10 cellular contexts compared by ENCODE assay signal in the genomic region with DNA sequence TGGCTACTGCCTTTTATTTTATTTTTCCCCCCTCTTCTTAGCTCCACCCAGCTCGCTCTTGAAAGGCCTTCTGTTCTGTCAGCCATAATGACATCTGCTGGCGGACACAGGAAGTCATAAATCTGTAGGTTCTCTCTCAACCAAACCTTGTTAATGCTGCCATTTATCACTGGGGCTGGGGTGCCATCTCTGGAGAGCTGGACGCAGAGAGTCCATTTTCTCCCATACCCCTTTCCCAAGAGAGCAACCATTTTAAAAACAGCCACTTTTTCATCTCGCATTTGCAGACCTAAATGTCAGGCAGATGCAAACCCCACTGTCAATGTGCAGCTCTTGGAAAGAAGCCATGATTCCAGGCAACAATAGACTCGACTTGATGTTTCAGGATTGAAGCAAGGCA.
DNase-seq lines count a peak whose midpoint lies in the region; ATAC-seq and TF ChIP-seq lines count a peak whose summit lies in the region.
"Had no signal": no experiment of that assay in that cellular context is flagged by ENCODE, and none has a peak within 500 bp of the region (broad histone marks: within the 10 kb centered on the region; RNA-seq: fewer than 3 reads in every experiment).

No MANE protein-coding gene starts in this region.

- no peak overlapping the region for H3K4me3 ChIP-seq in GM12864 (ENCODE audit: low read depth, low read length)
- H3K4me3 ChIP-seq: transverse colon had no signal

- peak; percentile 2 for TF ChIP-seq CTCF in GM12864 (IDR thresholded peaks at IDR 0.05; ENCODE audit: low read depth, low read length, missing control alignments)

- DNase-seq in GM12864 (ENCODE audit: low read depth) (no peak), NCI-H187 treated with DMSO at 0.1 percent for 48 hours (lab: John Stamatoyannopoulos, UW) (peak; percentile 83), SHP77 (lab: John Stamatoyannopoulos, UW) (peak; percentile 95 to 96), islet precursor cell (peak; percentile 63), putamen (ENCODE audit: low spot score) (no peak)
- DNase-seq: activated B cell treated with CpG ODN at 0.5 μM for 24 hours, transverse colon had no signal

- no peak for ATAC-seq in GM18873 (IDR thresholded peaks at IDR 0.05; ENCODE audit: low FRiP score, unreplicated experiment)
- ATAC-seq in HG02678 (IDR thresholded peaks at IDR 0.05; ENCODE audit: unreplicated experiment) = no peak
- no peak for ATAC-seq in HG02610 (IDR thresholded peaks at IDR 0.05; ENCODE audit: unreplicated experiment)

Comparison
In these comparisons a context has a peak if more than half of its experiments do, and no peak if none do; other contexts are left out.
1. DNase-seq: peak in NCI-H187 treated with DMSO at 0.1 percent for 48 hours (single experiment), SHP77 (2 of 2) and islet precursor cell (single experiment); none in GM12864 (single experiment) and putamen (single experiment).